8 cellular contexts compared by ENCODE assay signal in the genomic region with DNA sequence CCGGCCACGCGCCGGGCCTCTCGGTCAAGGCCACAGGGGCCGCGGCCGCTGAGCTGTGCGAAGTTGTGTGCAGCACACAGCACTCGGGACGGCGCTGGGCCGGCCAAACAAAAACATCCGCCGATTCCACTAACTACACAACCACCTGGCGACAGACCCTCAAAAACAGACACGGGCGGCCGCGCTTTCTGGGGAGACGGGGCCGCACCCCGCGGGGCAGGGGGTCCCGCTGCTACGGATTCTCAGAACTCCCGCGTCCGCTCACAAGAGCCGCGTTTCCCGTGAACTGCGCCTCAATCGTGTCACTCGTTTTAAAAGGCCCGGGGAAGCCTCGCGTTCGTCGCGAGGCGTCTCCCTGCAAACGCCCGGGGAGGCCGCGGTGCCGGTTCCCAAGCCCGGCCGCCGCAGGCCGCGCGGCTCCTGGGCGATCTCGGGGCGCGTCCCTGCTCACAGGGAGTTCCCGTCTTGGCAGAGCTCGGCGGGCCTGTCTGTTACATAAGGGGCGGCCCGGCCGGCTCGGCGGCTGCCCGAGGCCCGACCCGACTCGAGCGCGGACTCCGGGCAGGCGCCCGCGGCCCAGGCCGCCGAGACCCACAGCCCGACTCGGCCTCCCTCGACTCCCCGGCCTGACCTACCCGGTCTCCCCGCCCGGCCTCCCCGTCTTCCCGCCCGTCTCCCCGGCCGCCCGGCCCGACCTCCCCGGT. TPM values are rescaled to one million over a fixed set of nuclear protein-coding genes. Genes with fewer than 3 reads are reported as not detected.
DNase-seq lines count a peak whose midpoint lies in the region; ATAC-seq and TF ChIP-seq lines count a peak whose summit lies in the region.

No MANE protein-coding gene starts in this region.

- 0 to 1% (median 0%) methylated on average over 23 to 92 of the region's 92 CpGs for WGBS in heart left ventricle, 4 donors

- no peaks in the 10 kb centered on the region for H4K20me1 ChIP-seq in KMS-11 (ENCODE audit: insufficient read depth)

- H3K27me3 ChIP-seq in KMS-11 (ENCODE audit: insufficient read depth, low read depth): no peaks in the 10 kb centered on the region
- no peaks in the 10 kb centered on the region for H3K27me3 ChIP-seq in heart left ventricle

- H3K9ac ChIP-seq in KMS-11: peak overlapping the region; percentile 82

- peak; percentile 77 for DNase-seq in GM03348 (ENCODE audit: low spot score)
- DNase-seq in activated naive CD4-positive, alpha-beta T cell treated with anti-CD3 and anti-CD28 coated beads, Interleukin-2, amount 50 U/mL, for 72 hours (ENCODE audit: low spot score in 2 of 2): peak in 1 of 2 donors; percentile 46
- peak in 4 of 5 donors; percentile 62 to 79 (median 64) for DNase-seq in heart left ventricle
- no peak for DNase-seq in progenitor cell of endocrine pancreas (ENCODE audit: low spot score, unreplicated experiment)
- no peak for DNase-seq in NCI-H1092 (lab: John Stamatoyannopoulos, UW)
- no peak for DNase-seq in NCI-H1694 treated with DMSO at 0.1 percent for 48 hours (lab: John Stamatoyannopoulos, UW)

- peaks cover 0 to 18% (median 0%) of the 10 kb centered on the region in 12 donors for H3K9me3 ChIP-seq in heart left ventricle

- peaks cover 27% of the 10 kb centered on the region for H3K4me1 Mint-ChIP-seq in progenitor cell of endocrine pancreas (ENCODE audit: low read depth)

- peak overlapping the region; percentile 54; the same call in 1 of the 2 replicates for H3K4me2 ChIP-seq in KMS-11

- H2AFZ ChIP-seq in KMS-11 (ENCODE audit: low read depth): no peak overlapping the region; the same call in 1 of the 2 replicates

- peaks cover 51% of the 10 kb centered on the region for H3K79me2 ChIP-seq in KMS-11 (ENCODE audit: insufficient read depth, low read depth)

- peak overlapping the region; percentile 94 to 98 for H3K27ac Mint-ChIP-seq in activated naive CD4-positive, alpha-beta T cell treated with anti-CD3 and anti-CD28 coated beads, Interleukin-2, amount 50 U/mL, for 72 hours
- H3K27ac Mint-ChIP-seq in progenitor cell of endocrine pancreas: peak overlapping the region; percentile 94

- peak overlapping the region; percentile 84 for H3K4me3 Mint-ChIP-seq in progenitor cell of endocrine pancreas (ENCODE audit: low read depth)

- H3K36me3 Mint-ChIP-seq in activated naive CD4-positive, alpha-beta T cell treated with anti-CD3 and anti-CD28 coated beads, Interleukin-2, amount 50 U/mL, for 72 hours: peaks cover 32 to 44% of the 10 kb centered on the region in 2 donors
- peaks cover 25% of the 10 kb centered on the region for H3K36me3 Mint-ChIP-seq in progenitor cell of endocrine pancreas (ENCODE audit: insufficient read depth)

- H3K4me1 ChIP-seq in KMS-11 (ENCODE audit: low read depth, poor library complexity, severe bottlenecking) (peaks cover 14% of the 10 kb centered on the region), heart left ventricle (peaks cover 10 to 40% (median 29%) of the 10 kb centered on the region in 12 donors)

- H3K9me3 Mint-ChIP-seq in activated naive CD4-positive, alpha-beta T cell treated with anti-CD3 and anti-CD28 coated beads, Interleukin-2, amount 50 U/mL, for 72 hours: no peaks in the 10 kb centered on the region
- peaks cover 16% of the 10 kb centered on the region for H3K9me3 Mint-ChIP-seq in progenitor cell of endocrine pancreas (ENCODE audit: low read depth)

- no peaks in the 10 kb centered on the region for H3K27me3 Mint-ChIP-seq in progenitor cell of endocrine pancreas

- H3K4me3 ChIP-seq in KMS-11 (IDR thresholded peaks at IDR 0.05; ENCODE audit: insufficient read depth, low read depth, low read length): no peak overlapping the region
- peak overlapping the region; percentile 60 to 99 (median 86) for H3K4me3 ChIP-seq in heart left ventricle

- H3K27ac ChIP-seq in KMS-11 (peak overlapping the region; percentile 47), heart left ventricle (peak overlapping the region; percentile 66 to 91 (median 86))

- ATAC-seq in activated naive CD4-positive, alpha-beta T cell treated with anti-CD3 and anti-CD28 coated beads, Interleukin-2, amount 50 U/mL, for 72 hours: peak; percentile 17 to 33
- ATAC-seq in heart left ventricle (peak in 3 of 4 donors; percentile 59 to 60 (median 59)), GM18517 (IDR thresholded peaks at IDR 0.05; ENCODE audit: unreplicated experiment) (no peak)

- intact Hi-C loops in heart left ventricle (cut with DNase I): loop anchor here in 2 of 10 donors (5.0 kb wide), 1 partner anchor 39 kb away; no protein-coding TSS in a partner anchor

- TF ChIP-seq CTCF in KMS-11 (conservative IDR thresholded peaks at IDR 0.05; ENCODE audit: low read depth, low read length) (no peak), heart left ventricle (IDR thresholded peaks at IDR 0.05) (no peak), progenitor cell of endocrine pancreas (IDR thresholded peaks at IDR 0.05; ENCODE audit: unreplicated experiment) (no peak)

- TF ChIP-seq POLR2A in heart left ventricle (IDR thresholded peaks at IDR 0.05): no peak

- H3K36me3 ChIP-seq in KMS-11 (ENCODE audit: insufficient read depth): no peaks in the 10 kb centered on the region
- peaks cover 0 to 32% (median 23%) of the 10 kb centered on the region in 9 donors for H3K36me3 ChIP-seq in heart left ventricle

RNA-seq across cellular contexts. Expression of gene BRD1, which starts 0.9 kb away (rescaled TPM):
- 10 to 100 TPM; 27.7 to 39.0 TPM for total RNA-seq in activated naive CD4-positive, alpha-beta T cell treated with anti-CD3 and anti-CD28 coated beads, Interleukin-2, amount 50 U/mL, for 72 hours
- 10 to 100 TPM; 13.9 to 27.0 (median 18.5) TPM for total RNA-seq in heart left ventricle
- polyA plus RNA-seq in heart left ventricle: 10 to 100 TPM; 12.0 TPM
- 57.3 and 65.7 TPM in 2 replicates for total RNA-seq in progenitor cell of endocrine pancreas

RNA-seq across cellular contexts. Expression of gene ZBED4, which starts 26.9 kb away (rescaled TPM):
- 10 to 100 TPM; 18.4 to 20.7 TPM for total RNA-seq in activated naive CD4-positive, alpha-beta T cell treated with anti-CD3 and anti-CD28 coated beads, Interleukin-2, amount 50 U/mL, for 72 hours
- 1 to 10 TPM; 2.9 to 8.6 (median 4.9) TPM for total RNA-seq in heart left ventricle
- 1 to 10 TPM; 2.2 to 7.8 TPM for polyA plus RNA-seq in heart left ventricle
- 34.3 and 36.5 TPM in 2 replicates for total RNA-seq in progenitor cell of endocrine pancreas

Comparison
In these comparisons a context has a peak if more than half of its experiments do, and no peak if none do; other contexts are left out.
1. DNase-seq: peak in GM03348 (single experiment) and heart left ventricle (4 of 5); none in progenitor cell of endocrine pancreas (single experiment), NCI-H1092 (single experiment) and NCI-H1694 treated with DMSO at 0.1 percent for 48 hours (single experiment).